Comparison of ENCODE assay signal across 8 cellular contexts in genomic region chr4:99893991-99894981, GRCh38. TPM values are rescaled to one million over a fixed set of nuclear protein-coding genes. Genes with fewer than 3 reads are reported as not detected.
DNase-seq lines count a peak whose midpoint lies in the region; ATAC-seq and TF ChIP-seq lines count a peak whose summit lies in the region.

Gene LAMTOR3 (minus strand): TSS chr4:99894427. CDS start chr4:99893963, 464 bp downstream.

- H3K4me2 ChIP-seq in skeletal muscle satellite cell (ENCODE audit: low read length) = peak within 1 kb of the TSS; percentile 90

- in situ Hi-C loops in T47D (cut with HindIII; ENCODE audit: low pct_unique_long_range_greater_than_20kb, low sequenced_read_pairs) = no loop called here

- H3K4me1 ChIP-seq in ACC112 (ENCODE audit: control insufficient read depth, insufficient read depth, low read length, unreplicated experiment) (peaks cover 24% of the 10 kb centered on the region), skeletal muscle satellite cell (ENCODE audit: control insufficient read depth, insufficient read depth, low read length) (peaks cover 13% of the 10 kb centered on the region)

- H3K9me3 ChIP-seq in iPS-18c (ENCODE audit: control insufficient read depth, insufficient read depth, low read length) (no peaks in the 10 kb centered on the region), skeletal muscle satellite cell (replicated peaks; ENCODE audit: low read length) (no peaks in the 10 kb centered on the region)

- peak within 1 kb of the TSS; percentile 66 for H2AFZ ChIP-seq in ACC112 (ENCODE audit: low read length, unreplicated experiment)

- peaks cover 45% of the 10 kb centered on the region for H3K79me2 ChIP-seq in ACC112 (ENCODE audit: control insufficient read depth, insufficient read depth, low read length, unreplicated experiment)

- H3K27ac ChIP-seq in ACC112 (ENCODE audit: low read depth, low read length) (peak within 1 kb of the TSS; percentile 50), VCaP (peak within 1 kb of the TSS; percentile 78)

- 0 out of 2 replicates have a peak, but pooled peaks cover 4% of the 10 kb centered on the region for H3K36me3 ChIP-seq in ACC112 (ENCODE audit: insufficient read depth, low read length)
- H3K36me3 ChIP-seq in skeletal muscle satellite cell (ENCODE audit: insufficient read depth, low read length) = peaks cover 6% of the 10 kb centered on the region

- peak within 1 kb of the TSS; percentile 92 for H3K9ac ChIP-seq in skeletal muscle satellite cell (ENCODE audit: low read depth, low read length)

- no peak for TF ChIP-seq CTCF in VCaP (conservative IDR thresholded peaks at IDR 0.05)

- DNase-seq in NCI-H2196 treated with DMSO at 0.1 percent for 48 hours (lab: John Stamatoyannopoulos, UW; ENCODE audit: unreplicated experiment) = peak; percentile 61
- DNase-seq in T47D (ENCODE audit: low read depth in 1 of 2, low spot score in 1 of 2) = peak; percentile 66 to 92

- H3K4me3 ChIP-seq in ACC112 (ENCODE audit: low read depth, low read length) (peak within 1 kb of the TSS; percentile 79), iPS-18c (ENCODE audit: insufficient read depth, low read depth, low read length) (peak within 1 kb of the TSS; percentile 89), skeletal muscle satellite cell (ENCODE audit: low read length) (peak within 1 kb of the TSS; percentile 92)

- ATAC-seq in GM18873 (IDR thresholded peaks at IDR 0.05; ENCODE audit: low FRiP score, unreplicated experiment) = peak; percentile 98
- peak; percentile 99 for ATAC-seq in HG03135 (IDR thresholded peaks at IDR 0.05; ENCODE audit: unreplicated experiment)

- H3K27me3 ChIP-seq in ACC112 (ENCODE audit: insufficient read depth, low read length) (no peaks in the 10 kb centered on the region), skeletal muscle satellite cell (ENCODE audit: control insufficient read depth, insufficient read depth, low read length) (no peaks in the 10 kb centered on the region)

RNA-seq across cellular contexts. Expression of gene LAMTOR3, which starts in this region (rescaled TPM):
- total RNA-seq in skeletal muscle satellite cell (2012; rRNA removed) = 40.2 and 46.1 TPM in 2 replicates

Comparison
In these comparisons a context has a peak if more than half of its experiments do, and no peak if none do; other contexts are left out.
1. Peak in every context shown above with its lines: DNase-seq, ATAC-seq, H3K4me3 ChIP-seq and H3K27ac ChIP-seq.